ENCODE assay signal across 23 cellular contexts in genomic region chr3:106197532-106198187, GRCh38.
DNase-seq lines count a peak whose midpoint lies in the region; ATAC-seq and TF ChIP-seq lines count a peak whose summit lies in the region.
"Had no signal": no experiment of that assay in that cellular context is flagged by ENCODE, and none has a peak within 500 bp of the region (broad histone marks: within the 10 kb centered on the region; RNA-seq: fewer than 3 reads in every experiment).

No MANE protein-coding gene starts in this region.

- H3K4me2 ChIP-seq in DND-41 (ENCODE audit: insufficient read depth, low read length) (peak overlapping the region; percentile 11; the same call in 1 of the 2 replicates), OCI-LY1 (ENCODE audit: low read length) (no peak overlapping the region)
- H3K4me2 ChIP-seq: hepatocyte had no signal

- ATAC-seq in DND-41 (ENCODE audit: insufficient read depth, low read depth) (peak; percentile 94), gastrocnemius medialis (no peak)
- no peak for ATAC-seq in naive thymus-derived CD4-positive, alpha-beta T cell
- ATAC-seq: foreskin keratinocyte; HCT116; left lobe of liver; natural killer cell treated with Interleukin-12 subunit alpha and Interleukin-12 subunit beta and Interleukin-15 and Interleukin-18, amount 100 ng/mL, for 72 hours had no signal

- peak overlapping the region; percentile 29; the same call in 1 of the 2 replicates for H2AFZ ChIP-seq in DND-41 (ENCODE audit: low read depth, low read length)
- H2AFZ ChIP-seq in OCI-LY1 (ENCODE audit: low read length), result 0 out of 2 replicates have a peak overlapping the region, but pooled peaks have one; percentile 45
- H2AFZ ChIP-seq: hepatocyte, parathyroid adenoma had no signal

- no peaks in the 10 kb centered on the region for H3K36me3 ChIP-seq in DND-41 (ENCODE audit: insufficient read depth, low read length)
- H3K36me3 ChIP-seq in OCI-LY1 (ENCODE audit: insufficient read depth, low read length), result no peaks in the 10 kb centered on the region
- H3K36me3 ChIP-seq in naive thymus-derived CD4-positive, alpha-beta T cell (ENCODE audit: control insufficient read depth in 2 of 3, insufficient read depth in 3 of 3, low read length in 3 of 3), result no peaks in the 10 kb centered on the region
- no peaks in the 10 kb centered on the region for H3K36me3 ChIP-seq in gastrocnemius medialis
- H3K36me3 ChIP-seq: ascending aorta had no signal

- intact Hi-C loops in naive thymus-derived CD4-positive, alpha-beta T cell (cut with micrococcal nuclease), result no loop called here
- intact Hi-C loops in gastrocnemius medialis (cut with DNase I; ENCODE audit: low total_unique reads), result no loop called here

- H3K9me3 ChIP-seq in DND-41 (ENCODE audit: insufficient read depth, low read length, severe bottlenecking) (no peaks in the 10 kb centered on the region), OCI-LY1 (ENCODE audit: low read length) (no peaks in the 10 kb centered on the region), gastrocnemius medialis (no peaks in the 10 kb centered on the region)
- no peaks in the 10 kb centered on the region for H3K9me3 ChIP-seq in naive thymus-derived CD4-positive, alpha-beta T cell (ENCODE audit: control insufficient read depth in 2 of 3, low read length in 3 of 3)
- H3K9me3 ChIP-seq: ascending aorta had no signal

- H3K79me2 ChIP-seq in DND-41 (ENCODE audit: insufficient read depth, low read length), result no peaks in the 10 kb centered on the region
- no peaks in the 10 kb centered on the region for H3K79me2 ChIP-seq in OCI-LY1 (ENCODE audit: insufficient read depth, low read length)
- H3K79me2 ChIP-seq: hepatocyte, parathyroid adenoma had no signal

- peaks cover 26% of the 10 kb centered on the region for H3K9me3 Mint-ChIP-seq in activated naive CD8-positive, alpha-beta T cell treated with anti-CD3 and anti-CD28 coated beads for 36 hours
- H3K9me3 Mint-ChIP-seq in naive thymus-derived CD4-positive, alpha-beta T cell, result peaks cover 0 to 29% (median 3%) of the 10 kb centered on the region in 11 donors
- H3K9me3 Mint-ChIP-seq: central memory CD8-positive, alpha-beta T cell had no signal

- no peaks in the 10 kb centered on the region for H4K20me1 ChIP-seq in DND-41 (ENCODE audit: insufficient read depth, low read length)
- H4K20me1 ChIP-seq in OCI-LY1 (ENCODE audit: insufficient read depth, low read length), result no peaks in the 10 kb centered on the region

- H3K4me1 ChIP-seq in DND-41 (ENCODE audit: insufficient read depth, low read length), result peaks cover 14% of the 10 kb centered on the region
- no peaks in the 10 kb centered on the region for H3K4me1 ChIP-seq in OCI-LY1 (ENCODE audit: insufficient read depth, low read length, severe bottlenecking)
- H3K4me1 ChIP-seq in naive thymus-derived CD4-positive, alpha-beta T cell (ENCODE audit: control insufficient read depth in 2 of 2, insufficient read depth in 2 of 2, low read length in 2 of 2), result no peaks in the 10 kb centered on the region
- no peaks in the 10 kb centered on the region for H3K4me1 ChIP-seq in gastrocnemius medialis
- H3K4me1 ChIP-seq: ascending aorta, foreskin keratinocyte, parathyroid adenoma had no signal

- no peak for TF ChIP-seq CTCF in DND-41 (IDR thresholded peaks at IDR 0.05; ENCODE audit: borderline replicate concordance, extremely low read depth, low read length, poor library complexity, severe bottlenecking)
- no peak for TF ChIP-seq CTCF in OCI-LY1 (IDR thresholded peaks at IDR 0.05; ENCODE audit: low read length)
- no peak for TF ChIP-seq CTCF in gastrocnemius medialis (IDR thresholded peaks at IDR 0.05 in 4 of 5, conservative IDR thresholded peaks at IDR 0.05 in 1 of 5)

- no peak overlapping the region for H3K27ac ChIP-seq in DND-41 (ENCODE audit: low read length)
- H3K27ac ChIP-seq in OCI-LY1 (ENCODE audit: low read depth, low read length, poor library complexity, severe bottlenecking), result no peak overlapping the region
- H3K27ac ChIP-seq in naive thymus-derived CD4-positive, alpha-beta T cell (ENCODE audit: low read depth, low read length), result no peak overlapping the region
- no peak overlapping the region for H3K27ac ChIP-seq in gastrocnemius medialis
- H3K27ac ChIP-seq: ascending aorta, epithelial cell of prostate, foreskin keratinocyte, hepatocyte, parathyroid adenoma had no signal

- H3K27ac Mint-ChIP-seq in activated naive CD8-positive, alpha-beta T cell treated with anti-CD3 and anti-CD28 coated beads for 36 hours, result peak overlapping the region; percentile 40
- H3K27ac Mint-ChIP-seq in naive thymus-derived CD4-positive, alpha-beta T cell, result peak overlapping the region; percentile 6 to 75 (median 25)
- H3K27ac Mint-ChIP-seq: immature natural killer cell; natural killer cell treated with Interleukin-12 subunit alpha and Interleukin-12 subunit beta and Interleukin-15 and Interleukin-18, amount 100 ng/mL, for 72 hours had no signal

- no peak overlapping the region for H3K4me3 ChIP-seq in DND-41 (ENCODE audit: low read depth in 1 of 2, low read length in 2 of 2)
- H3K4me3 ChIP-seq in OCI-LY1 (ENCODE audit: low read depth, low read length, poor library complexity, severe bottlenecking), result no peak overlapping the region
- no peak overlapping the region for H3K4me3 ChIP-seq in naive thymus-derived CD4-positive, alpha-beta T cell (ENCODE audit: low read length)
- H3K4me3 ChIP-seq in gastrocnemius medialis, result no peak overlapping the region
- H3K4me3 ChIP-seq: ascending aorta, hepatocyte had no signal

- peaks cover 23% of the 10 kb centered on the region for H3K4me1 Mint-ChIP-seq in activated naive CD8-positive, alpha-beta T cell treated with anti-CD3 and anti-CD28 coated beads for 36 hours
- peaks cover 6 to 26% (median 23%) of the 10 kb centered on the region in 7 donors for H3K4me1 Mint-ChIP-seq in naive thymus-derived CD4-positive, alpha-beta T cell
- H3K4me1 Mint-ChIP-seq: central memory CD8-positive, alpha-beta T cell; immature natural killer cell had no signal

- no peak overlapping the region for H3K4me3 Mint-ChIP-seq in activated naive CD8-positive, alpha-beta T cell treated with anti-CD3 and anti-CD28 coated beads for 36 hours
- peak overlapping the region in 6 of 10 donors; percentile 1 to 41 (median 6) for H3K4me3 Mint-ChIP-seq in naive thymus-derived CD4-positive, alpha-beta T cell
- H3K4me3 Mint-ChIP-seq: central memory CD8-positive, alpha-beta T cell; immature natural killer cell; natural killer cell treated with Interleukin-12 subunit alpha and Interleukin-12 subunit beta and Interleukin-15 and Interleukin-18, amount 100 ng/mL, for 72 hours had no signal

- no peaks in the 10 kb centered on the region for H3K9me2 ChIP-seq in OCI-LY1 (ENCODE audit: low read depth, low read length)

- H3K27me3 ChIP-seq in DND-41 (ENCODE audit: insufficient read depth, low read length, poor library complexity) (no peaks in the 10 kb centered on the region), OCI-LY1 (ENCODE audit: insufficient read depth, low read length) (no peaks in the 10 kb centered on the region), gastrocnemius medialis (no peaks in the 10 kb centered on the region)
- H3K27me3 ChIP-seq in naive thymus-derived CD4-positive, alpha-beta T cell (ENCODE audit: control insufficient read depth in 2 of 2, insufficient read depth in 2 of 2, low read length in 2 of 2), result no peaks in the 10 kb centered on the region
- H3K27me3 ChIP-seq: ascending aorta, foreskin keratinocyte, hepatocyte had no signal

- H3K36me3 Mint-ChIP-seq in activated naive CD8-positive, alpha-beta T cell treated with anti-CD3 and anti-CD28 coated beads for 36 hours, result peaks cover 31% of the 10 kb centered on the region
- peaks cover 0 to 37% (median 0%) of the 10 kb centered on the region in 5 donors for H3K36me3 Mint-ChIP-seq in naive thymus-derived CD4-positive, alpha-beta T cell

- H3K9ac ChIP-seq in DND-41 (ENCODE audit: low read depth, low read length), result no peak overlapping the region
- no peak overlapping the region for H3K9ac ChIP-seq in OCI-LY1 (ENCODE audit: low read length)
- H3K9ac ChIP-seq: parathyroid adenoma had no signal

- in situ Hi-C loops in gastrocnemius medialis (cut with MboI; ENCODE audit: low sequenced_read_pairs in 4 of 4), result no loop called here

- POLR2A ChIA-PET in naive thymus-derived CD4-positive, alpha-beta T cell (lab: Charles Lee), result no interaction called here

- CTCF ChIA-PET in naive thymus-derived CD4-positive, alpha-beta T cell (lab: Charles Lee), result no interaction called here

- DNase-seq in DND-41 (peak; percentile 31), NCI-H1694 (lab: John Stamatoyannopoulos, UW) (no peak), NCI-H446 (lab: John Stamatoyannopoulos, UW) (no peak), gastrocnemius medialis (no peak)
- DNase-seq in activated naive CD8-positive, alpha-beta T cell treated with anti-CD3 and anti-CD28 coated beads for 36 hours, result no peak
- DNase-seq in naive thymus-derived CD4-positive, alpha-beta T cell, result no peak
- DNase-seq: activated effector memory CD4-positive, alpha-beta T cell treated with Interleukin-2 at 50 U/mL for 16 hours; foreskin keratinocyte; immature natural killer cell; KBM-7; MM.1S; NCI-H1436; NCI-H524; RPMI8226 had no signal

- no peaks in the 10 kb centered on the region for H3F3A ChIP-seq in OCI-LY1 (ENCODE audit: insufficient read depth, low read length)

- no peaks in the 10 kb centered on the region for H3K27me3 Mint-ChIP-seq in activated naive CD8-positive, alpha-beta T cell treated with anti-CD3 and anti-CD28 coated beads for 36 hours
- no peaks in the 10 kb centered on the region for H3K27me3 Mint-ChIP-seq in naive thymus-derived CD4-positive, alpha-beta T cell
- H3K27me3 Mint-ChIP-seq: central memory CD8-positive, alpha-beta T cell; natural killer cell treated with Interleukin-12 subunit alpha and Interleukin-12 subunit beta and Interleukin-15 and Interleukin-18, amount 100 ng/mL, for 72 hours had no signal

- no peak for TF ChIP-seq POLR2A in gastrocnemius medialis (IDR thresholded peaks at IDR 0.05)
